ENCODE assay signal across 12 cellular contexts in genomic region chr1:181179279-181179979, GRCh38.
DNase-seq lines count a peak whose midpoint lies in the region; ATAC-seq, FAIRE-seq and TF ChIP-seq lines count a peak whose summit lies in the region.
"Had no signal": no experiment of that assay in that cellular context is flagged by ENCODE, and none has a peak within 500 bp of the region (broad histone marks: within the 10 kb centered on the region; RNA-seq: fewer than 3 reads in every experiment).

No MANE protein-coding gene starts in this region.

- no peaks in the 10 kb centered on the region for H3K9me3 Mint-ChIP-seq in chondrocyte (ENCODE audit: low read depth)
- H3K9me3 Mint-ChIP-seq: natural killer cell had no signal

- H3K4me3 ChIP-seq in HEK293 (ENCODE audit: low read depth, low read length) (no peak overlapping the region), neural cell (ENCODE audit: low read length) (peak overlapping the region; percentile 51)
- H3K4me3 ChIP-seq: upper lobe of right lung had no signal

- peaks cover 10% of the 10 kb centered on the region for H3K4me1 Mint-ChIP-seq in chondrocyte (ENCODE audit: low read depth)

- no peaks in the 10 kb centered on the region for H3K79me2 ChIP-seq in neural cell (replicated peaks; ENCODE audit: insufficient read depth, low read length)

- peaks cover 3% of the 10 kb centered on the region; the same call in 1 of the 2 replicates for H3K4me1 ChIP-seq in HEK293 (ENCODE audit: control insufficient read depth, insufficient read depth, low read length)

- H4K20me1 ChIP-seq in neural cell (ENCODE audit: insufficient read depth), result no peaks in the 10 kb centered on the region

- no peaks in the 10 kb centered on the region for H3K9me2 ChIP-seq in neural cell (ENCODE audit: insufficient read depth, low read length)

- peak overlapping the region; percentile 37 for H3K27ac Mint-ChIP-seq in chondrocyte (ENCODE audit: unreplicated experiment)
- H3K27ac Mint-ChIP-seq: natural killer cell had no signal

- H3F3A ChIP-seq in neural cell (ENCODE audit: insufficient read depth, low read length, poor library complexity, severe bottlenecking), result no peaks in the 10 kb centered on the region

- H3K27me3 ChIP-seq in neural cell (ENCODE audit: insufficient read depth, low read depth, low read length), result no peaks in the 10 kb centered on the region
- H3K27me3 ChIP-seq: upper lobe of right lung had no signal

- peaks cover 35% of the 10 kb centered on the region for H3K27me3 Mint-ChIP-seq in chondrocyte (ENCODE audit: low read depth)

- H3K36me3 Mint-ChIP-seq in chondrocyte (ENCODE audit: low read depth), result no peaks in the 10 kb centered on the region
- H3K36me3 Mint-ChIP-seq: natural killer cell had no signal

- no peak for TF ChIP-seq EP300 in neural cell (conservative IDR thresholded peaks at IDR 0.05; ENCODE audit: poor library complexity, severe bottlenecking)

- TF ChIP-seq CTCF in HEK293 (tag by site-specific recombination; IDR thresholded peaks at IDR 0.05), result no peak
- TF ChIP-seq CTCF in chondrocyte (IDR thresholded peaks at IDR 0.05), result no peak
- TF ChIP-seq CTCF in neural cell (IDR thresholded peaks at IDR 0.05; ENCODE audit: poor library complexity, severe bottlenecking), result no peak

- H3K9me3 ChIP-seq in HEK293 (ENCODE audit: control insufficient read depth, insufficient read depth, low read depth, low read length) (no peaks in the 10 kb centered on the region), neural cell (ENCODE audit: low read length) (no peaks in the 10 kb centered on the region)
- H3K9me3 ChIP-seq: upper lobe of right lung had no signal

- H3K27ac ChIP-seq in HEK293 (ENCODE audit: extremely low read depth, low read depth, low read length), result no peak overlapping the region
- H3K27ac ChIP-seq in neural cell (ENCODE audit: low read length), result peak overlapping the region; percentile 96
- H3K27ac ChIP-seq: upper lobe of right lung had no signal

- H3K4me3 Mint-ChIP-seq in chondrocyte (ENCODE audit: unreplicated experiment), result no peak overlapping the region
- H3K4me3 Mint-ChIP-seq: natural killer cell had no signal

- FAIRE-seq in GM12892 (lab: Jason Lieb, UNC), result no peak
- FAIRE-seq: kidney had no signal

- no peak for ATAC-seq in GM19351 (IDR thresholded peaks at IDR 0.05; ENCODE audit: unreplicated experiment)

- TF ChIP-seq RAD21 in neural cell (conservative IDR thresholded peaks at IDR 0.05), result no peak

- H3K9ac ChIP-seq in neural cell (ENCODE audit: low read length), result peak overlapping the region; percentile 72

- no peak for TF ChIP-seq POLR2A in GM12892 (IDR thresholded peaks at IDR 0.05; ENCODE audit: low read depth, low read length)

- POLR2A ChIA-PET in HEK293 (lab: Yijun Ruan, JAX), result no interaction called here

- H3K36me3 ChIP-seq in HEK293 (ENCODE audit: control insufficient read depth in 2 of 2, insufficient read depth in 1 of 2, low read length in 2 of 2) (no peaks in the 10 kb centered on the region), neural cell (ENCODE audit: insufficient read depth, low read length) (no peaks in the 10 kb centered on the region)
- H3K36me3 ChIP-seq: upper lobe of right lung had no signal

- DNase-seq in NCI-H187 treated with DMSO at 0.1 percent for 48 hours (lab: John Stamatoyannopoulos, UW) (peak; percentile 37), NCI-H187 (lab: John Stamatoyannopoulos, UW) (no peak), chondrocyte (ENCODE audit: low spot score) (no peak), GM12892 (ENCODE audit: insufficient read length) (no peak), NCI-H1930 (lab: John Stamatoyannopoulos, UW) (no peak)
- DNase-seq: amniotic stem cell, kidney, natural killer cell had no signal

- peak overlapping the region; percentile 72 for H3K4me2 ChIP-seq in neural cell (ENCODE audit: low read length)

- CTCF ChIA-PET in HEK293 (lab: Yijun Ruan, JAX), result interaction anchor here (2.1 kb wide), 1 partner anchor 10 kb away, joined by 10 read pairs; no protein-coding TSS in a partner anchor

- H2AFZ ChIP-seq in neural cell (ENCODE audit: low read depth, low read length), result peak overlapping the region; percentile 66

TF ChIP-seq in HEK293, 187 proteins besides CTCF, POLR2A, EP300 and RAD21:
- TF ChIP-seq ZNF10 (tag by site-specific recombination; IDR thresholded peaks at IDR 0.05), result peak; percentile 89
- TF ChIP-seq ZNF658 (tag by site-specific recombination; IDR thresholded peaks at IDR 0.05), result no peak

TF ChIP-seq in neural cell, 6 proteins besides CTCF, POLR2A, EP300 and RAD21:
- TF ChIP-seq POLR2AphosphoS5 (IDR thresholded peaks at IDR 0.05) (no peak), REST (IDR thresholded peaks at IDR 0.05; ENCODE audit: borderline replicate concordance) (no peak), EZH2 (IDR thresholded peaks at IDR 0.05; ENCODE audit: borderline replicate concordance, insufficient read depth, low read length, poor library complexity, severe bottlenecking) (no peak), MXI1 (conservative IDR thresholded peaks at IDR 0.05; ENCODE audit: poor library complexity, severe bottlenecking) (no peak), SMC3 (conservative IDR thresholded peaks at IDR 0.05; ENCODE audit: poor library complexity) (no peak), TAF1 (IDR thresholded peaks at IDR 0.05; ENCODE audit: low read depth) (no peak)
